34 cellular contexts compared by ENCODE assay signal in the genomic region with DNA sequence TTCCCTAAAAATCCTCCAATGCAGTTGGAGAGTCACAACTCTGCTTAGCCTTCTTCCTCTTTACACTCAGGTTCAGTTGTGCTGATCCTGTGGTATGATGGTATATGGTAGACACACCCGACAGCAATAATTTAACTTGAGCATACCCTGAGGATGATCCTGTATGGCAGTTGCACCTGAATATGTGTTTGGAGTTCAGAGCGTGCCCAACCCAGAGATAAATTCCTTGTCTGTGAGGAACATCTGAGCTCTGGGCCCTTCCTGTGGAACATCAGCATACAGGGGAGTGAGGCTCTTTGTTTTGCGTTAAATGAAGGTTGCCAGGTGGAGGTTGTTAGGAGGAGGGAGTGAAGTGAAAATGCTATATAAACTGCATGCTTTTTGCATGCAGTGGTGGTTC.
"Had no signal": no experiment of that assay in that cellular context is flagged by ENCODE, and none has a peak within 500 bp of the region (broad histone marks: within the 10 kb centered on the region; RNA-seq: fewer than 3 reads in every experiment).

No MANE protein-coding gene starts in this region.

- H3K4me3 Mint-ChIP-seq: activated CD4-positive, alpha-beta memory T cell treated with anti-CD3 and anti-CD28 coated beads, Interleukin-2, amount 10 ng/mL, durations not matched to agents 7 days and 5 days; activated CD4-positive, alpha-beta T cell treated with anti-CD3 and anti-CD28 coated beads, Interleukin-2, amount 10 ng/mL, durations not matched to agents 7 days and 5 days; activated naive CD8-positive, alpha-beta T cell; activated naive CD8-positive, alpha-beta T cell treated with anti-CD3 and anti-CD28 coated beads, Interleukin-2, amount 50 U/mL, for 24 hours; activated T-cell treated with anti-CD3 and anti-CD28 coated beads, Interleukin-2, amount 50 U/mL, for 24 hours; activated T-cell treated with anti-CD3 and anti-CD28 coated beads, Interleukin-2, amount 50 U/mL, for 72 hours; brain; WTC11 had no signal

- FAIRE-seq: endometrium, frontal cortex had no signal

- DNase-seq: activated CD4-positive, alpha-beta memory T cell treated with anti-CD3 and anti-CD28 coated beads, Interleukin-2, amount 10 ng/mL, durations not matched to agents 7 days and 5 days; activated CD4-positive, alpha-beta T cell treated with anti-CD3 and anti-CD28 coated beads for 1 hour; activated CD4-positive, alpha-beta T cell treated with anti-CD3 and anti-CD28 coated beads for 4 hours; activated CD4-positive, alpha-beta T cell treated with anti-CD3 and anti-CD28 coated beads, Interleukin-2, amount 10 ng/mL, durations not matched to agents 7 days and 5 days; activated CD4-positive, alpha-beta T cell treated with anti-CD3 and anti-CD28 coated beads, Interleukin-2, amount 50 U/mL, for 4 hours; activated CD8-positive, alpha-beta memory T cell treated with anti-CD3 and anti-CD28 coated beads, Interleukin-2, amount 50 U/mL, for 48 hours; activated effector memory CD4-positive, alpha-beta T cell treated with Interleukin-2 at 50 U/mL for 16 hours; activated gamma-delta T cell treated with Interleukin-2 at 50 U/mL for 16 hours; activated naive CD4-positive, alpha-beta T cell treated with anti-CD3 and anti-CD28 coated beads, Interleukin-2, amount 50 U/mL, for 16 hours; activated naive CD4-positive, alpha-beta T cell treated with Interleukin-2 at 50 U/mL for 16 hours; activated naive CD8-positive, alpha-beta T cell treated with anti-CD3 and anti-CD28 coated beads, Interleukin-2, amount 50 U/mL, for 24 hours; activated T-cell treated with anti-CD3 and anti-CD28 coated beads for 4 hours; activated T-cell treated with anti-CD3 and anti-CD28 coated beads, Interleukin-2, amount 50 U/mL, for 24 hours; activated T-cell treated with anti-CD3 and anti-CD28 coated beads, Interleukin-2, amount 50 U/mL, for 72 hours; adrenal gland; amygdala; central memory CD4-positive, alpha-beta T cell; cerebellar nuclear complex; colonic mucosa; effector CD8-positive, alpha-beta T cell; foreskin fibroblast; head of caudate nucleus; hippocampal formation; T1000 had no signal

- H3K27ac Mint-ChIP-seq: activated CD4-positive, alpha-beta memory T cell treated with anti-CD3 and anti-CD28 coated beads, Interleukin-2, amount 10 ng/mL, durations not matched to agents 7 days and 5 days; activated CD4-positive, alpha-beta T cell treated with anti-CD3 and anti-CD28 coated beads, Interleukin-2, amount 10 ng/mL, durations not matched to agents 7 days and 5 days; activated naive CD8-positive, alpha-beta T cell; activated naive CD8-positive, alpha-beta T cell treated with anti-CD3 and anti-CD28 coated beads, Interleukin-2, amount 50 U/mL, for 24 hours; activated T-cell treated with anti-CD3 and anti-CD28 coated beads, Interleukin-2, amount 50 U/mL, for 24 hours; WTC11 had no signal

- H3K9me3 ChIP-seq: adrenal gland, ascending aorta, breast epithelium, colonic mucosa had no signal

- H3K27ac ChIP-seq: adrenal gland, ascending aorta, breast epithelium, cardiac muscle cell, colonic mucosa, VCaP had no signal

- H3K4me1 ChIP-seq: adrenal gland, ascending aorta, breast epithelium, colonic mucosa had no signal

- ATAC-seq: activated naive CD8-positive, alpha-beta T cell treated with anti-CD3 and anti-CD28 coated beads, Interleukin-2, amount 50 U/mL, for 24 hours; activated T-cell treated with anti-CD3 and anti-CD28 coated beads, Interleukin-2, amount 50 U/mL, for 72 hours; esophagus mucosa; WTC11 had no signal

- H3K9me3 Mint-ChIP-seq: activated CD4-positive, alpha-beta memory T cell treated with anti-CD3 and anti-CD28 coated beads, Interleukin-2, amount 10 ng/mL, durations not matched to agents 7 days and 5 days; activated CD4-positive, alpha-beta T cell treated with anti-CD3 and anti-CD28 coated beads, Interleukin-2, amount 10 ng/mL, durations not matched to agents 7 days and 5 days; activated naive CD8-positive, alpha-beta T cell treated with anti-CD3 and anti-CD28 coated beads, Interleukin-2, amount 50 U/mL, for 24 hours; activated T-cell treated with anti-CD3 and anti-CD28 coated beads, Interleukin-2, amount 50 U/mL, for 24 hours; activated T-cell treated with anti-CD3 and anti-CD28 coated beads, Interleukin-2, amount 50 U/mL, for 72 hours; brain had no signal

- H3K36me3 ChIP-seq: adrenal gland, ascending aorta, breast epithelium, cardiac muscle cell, colonic mucosa had no signal

- H3K27me3 ChIP-seq: ascending aorta had no signal

- H3K36me3 Mint-ChIP-seq: activated naive CD8-positive, alpha-beta T cell; brain; WTC11 had no signal

- H3K4me3 ChIP-seq: adrenal gland, ascending aorta, breast epithelium, cardiac muscle cell, colonic mucosa had no signal
